Comparison of ENCODE assay signal across 13 cellular contexts in the genomic region with DNA sequence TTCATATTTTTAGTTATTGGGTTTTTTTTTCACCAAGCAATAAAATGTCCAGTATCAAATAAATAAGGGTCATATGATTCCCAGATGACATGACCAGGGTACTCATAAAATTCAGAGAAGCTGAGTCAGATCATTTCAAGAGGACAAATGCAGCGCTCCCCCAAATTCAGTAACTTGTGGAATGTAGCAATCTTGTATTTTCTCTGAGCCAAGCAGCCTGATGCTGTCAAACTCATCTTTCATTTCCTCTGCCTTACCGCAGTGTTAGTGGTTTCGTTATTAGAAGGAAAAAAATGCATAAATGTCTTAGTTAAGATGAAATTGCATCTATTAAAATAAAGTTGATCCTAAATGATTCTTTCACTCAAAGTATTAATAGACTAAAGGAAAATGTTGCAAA. TPM values are rescaled to one million over a fixed set of nuclear protein-coding genes. Genes with fewer than 3 reads are reported as not detected.
DNase-seq lines count a peak whose midpoint lies in the region; ATAC-seq, FAIRE-seq and TF ChIP-seq lines count a peak whose summit lies in the region.
"Had no signal": no experiment of that assay in that cellular context is flagged by ENCODE, and none has a peak within 500 bp of the region (broad histone marks: within the 10 kb centered on the region; RNA-seq: fewer than 3 reads in every experiment).

No MANE protein-coding gene starts in this region.

- ATAC-seq in HG03280 (IDR thresholded peaks at IDR 0.05; ENCODE audit: unreplicated experiment) (peak; percentile 73), SK-N-SH treated with all-trans-retinoic acid at 6 μM for 48 hours (no peak)

- H3K4me1 ChIP-seq in astrocyte (ENCODE audit: insufficient read depth, low read length), result peaks cover 17% of the 10 kb centered on the region
- H3K4me1 ChIP-seq in Karpas-422 (ENCODE audit: low read length), result peaks cover 3% of the 10 kb centered on the region; the same call in 1 of the 2 replicates
- H3K4me1 ChIP-seq: breast epithelium had no signal

- H3K4me1 Mint-ChIP-seq in astrocyte (ENCODE audit: low read depth, unreplicated experiment), result peaks cover 20% of the 10 kb centered on the region

- H3K4me3 Mint-ChIP-seq in astrocyte (ENCODE audit: unreplicated experiment), result no peak overlapping the region
- H3K4me3 Mint-ChIP-seq: neural crest cell had no signal

- H3K36me3 Mint-ChIP-seq in astrocyte (ENCODE audit: low read depth, unreplicated experiment), result no peaks in the 10 kb centered on the region

- H3K27me3 Mint-ChIP-seq in astrocyte (ENCODE audit: low read depth, unreplicated experiment), result peaks cover 6% of the 10 kb centered on the region

- H3K27ac ChIP-seq in astrocyte (ENCODE audit: low read depth, low read length) (no peak overlapping the region), Karpas-422 (ENCODE audit: low read length) (no peak overlapping the region)
- H3K27ac ChIP-seq: breast epithelium, hepatocyte had no signal

- H3K9me2 ChIP-seq in Karpas-422 (replicated peaks; ENCODE audit: insufficient read depth, low read length), result no peaks in the 10 kb centered on the region

- no peaks in the 10 kb centered on the region for H3K36me3 ChIP-seq in astrocyte (ENCODE audit: insufficient read depth, low read length)
- H3K36me3 ChIP-seq in Karpas-422 (ENCODE audit: insufficient read depth, low read length), result no peaks in the 10 kb centered on the region
- H3K36me3 ChIP-seq: BLaER1 treated with 17β-estradiol and CSF1 and Interleukin-3, amounts not matched to agents 10 nM and 100 nM; breast epithelium had no signal

- H3K4me2 ChIP-seq in astrocyte (ENCODE audit: low read length) (peak overlapping the region; percentile 30), Karpas-422 (ENCODE audit: low read depth, low read length, poor library complexity, severe bottlenecking) (no peak overlapping the region)
- H3K4me2 ChIP-seq: BLaER1 treated with 17β-estradiol and CSF1 and Interleukin-3, amounts not matched to agents 10 nM and 100 nM; hepatocyte had no signal

- peak; percentile 84 for FAIRE-seq in GM18507 (lab: Jason Lieb, UNC)
- FAIRE-seq in astrocyte (lab: Jason Lieb, UNC), result peak; percentile 50

- H3K9ac ChIP-seq in astrocyte (ENCODE audit: low read length) (no peak overlapping the region), Karpas-422 (ENCODE audit: low read length) (no peak overlapping the region)
- H3K9ac ChIP-seq: BLaER1 treated with 17β-estradiol and CSF1 and Interleukin-3, amounts not matched to agents 10 nM and 100 nM had no signal

- DNase-seq in A172 (ENCODE audit: low spot score) (peak; percentile 73), GM18507 (ENCODE audit: extremely low spot score, insufficient read length, low read depth) (no peak), astrocyte (ENCODE audit: low read depth) (peak; percentile 83), pons (ENCODE audit: low spot score) (no peak), GM19238 (ENCODE audit: insufficient read length, low spot score) (no peak), Karpas-422 (no peak)
- DNase-seq: activated CD4-positive, alpha-beta T cell treated with anti-CD3 and anti-CD28 coated beads for 1 hour had no signal

- H3K27ac Mint-ChIP-seq in astrocyte (ENCODE audit: unreplicated experiment), result no peak overlapping the region

- H3K4me3 ChIP-seq in astrocyte (ENCODE audit: insufficient read depth, low read depth, low read length) (no peak overlapping the region), Karpas-422 (ENCODE audit: low read length) (no peak overlapping the region)
- H3K4me3 ChIP-seq: BLaER1 treated with 17β-estradiol and CSF1 and Interleukin-3, amounts not matched to agents 10 nM and 100 nM; breast epithelium; hepatocyte had no signal

- no peak for TF ChIP-seq CTCF in astrocyte (IDR thresholded peaks at IDR 0.05; ENCODE audit: insufficient read depth, low read depth, low read length)

- H3K9me3 ChIP-seq in astrocyte (ENCODE audit: insufficient read depth, low read depth, low read length) (no peaks in the 10 kb centered on the region), Karpas-422 (ENCODE audit: low read length) (no peaks in the 10 kb centered on the region)
- H3K9me3 ChIP-seq: BLaER1 treated with 17β-estradiol and CSF1 and Interleukin-3, amounts not matched to agents 10 nM and 100 nM; breast epithelium had no signal

- H3K27me3 ChIP-seq in astrocyte (ENCODE audit: insufficient read depth, low read length), result no peaks in the 10 kb centered on the region
- no peaks in the 10 kb centered on the region for H3K27me3 ChIP-seq in Karpas-422 (ENCODE audit: low read length)
- H3K27me3 ChIP-seq: BLaER1 treated with 17β-estradiol and CSF1 and Interleukin-3, amounts not matched to agents 10 nM and 100 nM; breast epithelium; hepatocyte had no signal

- H3K79me2 ChIP-seq in astrocyte (ENCODE audit: insufficient read depth, low read length) (no peaks in the 10 kb centered on the region), Karpas-422 (ENCODE audit: low read length) (no peaks in the 10 kb centered on the region)
- H3K79me2 ChIP-seq: hepatocyte had no signal

- H2AFZ ChIP-seq in astrocyte (ENCODE audit: low read depth, low read length) (no peak overlapping the region), Karpas-422 (ENCODE audit: low read length) (no peak overlapping the region)
- H2AFZ ChIP-seq: hepatocyte had no signal

- H3K9me3 Mint-ChIP-seq in astrocyte (ENCODE audit: unreplicated experiment), result no peaks in the 10 kb centered on the region
- H3K9me3 Mint-ChIP-seq: neural crest cell had no signal

- H4K20me1 ChIP-seq in astrocyte (ENCODE audit: insufficient read depth, low read length), result no peaks in the 10 kb centered on the region
- H4K20me1 ChIP-seq in Karpas-422 (ENCODE audit: insufficient read depth, low read depth, low read length), result no peaks in the 10 kb centered on the region
- H4K20me1 ChIP-seq: BLaER1 treated with 17β-estradiol and CSF1 and Interleukin-3, amounts not matched to agents 10 nM and 100 nM had no signal

TF ChIP-seq in SK-N-SH treated with all-trans-retinoic acid at 6 μM for 48 hours, 23 proteins besides CTCF, POLR2A, EP300 and RAD21 (continues in another document):
- TF ChIP-seq TOX (CRISPR knock-in tag; IDR thresholded peaks at IDR 0.05; ENCODE audit: borderline replicate concordance), result no peak
- no peak for TF ChIP-seq ZNF8 (CRISPR knock-in tag; IDR thresholded peaks at IDR 0.05)
- TF ChIP-seq RARB (CRISPR knock-in tag; IDR thresholded peaks at IDR 0.05), result no peak
- no peak for TF ChIP-seq ZFP3 (CRISPR knock-in tag; IDR thresholded peaks at IDR 0.05)
- no peak for TF ChIP-seq BACH2 (CRISPR knock-in tag; IDR thresholded peaks at IDR 0.05; ENCODE audit: borderline replicate concordance)
- no peak for TF ChIP-seq CSDC2 (CRISPR knock-in tag; IDR thresholded peaks at IDR 0.05)
- no peak for TF ChIP-seq TCF4 (CRISPR knock-in tag; IDR thresholded peaks at IDR 0.05; ENCODE audit: borderline replicate concordance)
- no peak for TF ChIP-seq ISL1 (CRISPR knock-in tag; IDR thresholded peaks at IDR 0.05)
- TF ChIP-seq ZNF565 (CRISPR knock-in tag; conservative IDR thresholded peaks at IDR 0.05; ENCODE audit: low read depth), result no peak
- TF ChIP-seq SNAI2 (CRISPR knock-in tag; IDR thresholded peaks at IDR 0.05), result no peak
- TF ChIP-seq, protein P1, sequence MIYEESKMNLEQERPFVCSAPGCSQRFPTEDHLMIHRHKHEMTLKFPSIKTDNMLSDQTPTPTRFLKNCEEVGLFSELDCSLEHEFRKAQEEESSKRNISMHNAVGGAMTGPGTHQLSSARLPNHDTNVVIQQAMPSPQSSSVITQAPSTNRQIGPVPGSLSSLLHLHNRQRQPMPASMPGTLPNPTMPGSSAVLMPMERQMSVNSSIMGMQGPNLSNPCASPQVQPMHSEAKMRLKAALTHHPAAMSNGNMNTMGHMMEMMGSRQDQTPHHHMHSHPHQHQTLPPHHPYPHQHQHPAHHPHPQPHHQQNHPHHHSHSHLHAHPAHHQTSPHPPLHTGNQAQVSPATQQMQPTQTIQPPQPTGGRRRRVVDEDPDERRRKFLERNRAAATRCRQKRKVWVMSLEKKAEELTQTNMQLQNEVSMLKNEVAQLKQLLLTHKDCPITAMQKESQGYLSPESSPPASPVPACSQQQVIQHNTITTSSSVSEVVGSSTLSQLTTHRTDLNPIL (CRISPR knock-in tag; IDR thresholded peaks at IDR 0.05; ENCODE audit: low read depth), result no peak
- no peak for TF ChIP-seq OSR1 (CRISPR knock-in tag; IDR thresholded peaks at IDR 0.05)
- TF ChIP-seq PATZ1 (CRISPR knock-in tag; IDR thresholded peaks at IDR 0.05; ENCODE audit: borderline replicate concordance), result no peak
- no peak for TF ChIP-seq ZFP30 (CRISPR knock-in tag; IDR thresholded peaks at IDR 0.05)
- TF ChIP-seq ZC3H10 (CRISPR knock-in tag; IDR thresholded peaks at IDR 0.05), result no peak

RNA-seq across cellular contexts. Expression of gene EDN1, which starts 57.8 kb away (rescaled TPM):
- 24.0 and 28.5 TPM in 2 replicates for total RNA-seq in A172 (2014; rRNA removed; shearing (Covaris generic))
- 54.8 and 64.4 TPM in 2 replicates for total RNA-seq in astrocyte
- 0.18 and 0.34 TPM in 2 replicates for total RNA-seq in Karpas-422 (2014; rRNA removed; shearing (Covaris generic); ENCODE audit: low replicate concordance)
- total RNA-seq: neural crest cell had no signal

Comparison
In these comparisons a context has a peak if more than half of its experiments do, and no peak if none do; other contexts are left out.
1. DNase-seq: peak in A172 (single experiment) and astrocyte (single experiment); none in GM18507 (single experiment), pons (single experiment), GM19238 (single experiment) and Karpas-422 (single experiment).
2. RNA of gene EDN1, which starts 57.8 kb away (total RNA-seq): 54.8 to 64.4 TPM in astrocyte and 24.0 to 28.5 TPM in A172; 0.18 to 0.34 TPM in Karpas-422; every median in the first group is over 10 times any median in the second.